In genomic region chr5:140978260-140978659, GRCh38 we compare ENCODE assay signal across 32 cellular contexts. TPM values are rescaled to one million over a fixed set of nuclear protein-coding genes. Genes with fewer than 3 reads are reported as not detected.
A peak's percentile ranks its signal among the peaks of the same experiment; 100 is the strongest.
DNase-seq lines count a peak whose midpoint lies in the region; ATAC-seq and TF ChIP-seq lines count a peak whose summit lies in the region.
"Had no signal": no experiment of that assay in that cellular context is flagged by ENCODE, and none has a peak within 500 bp of the region (broad histone marks: within the 10 kb centered on the region; RNA-seq: fewer than 3 reads in every experiment).

No MANE protein-coding gene starts in this region.

- no peak overlapping the region for H3K9ac ChIP-seq in adipocyte (ENCODE audit: low read length)
- H3K9ac ChIP-seq in smooth muscle cell (ENCODE audit: low read depth) = no peak overlapping the region
- H3K9ac ChIP-seq: neural progenitor cell had no signal

- no peak for TF ChIP-seq CTCF in left lung (IDR thresholded peaks at IDR 0.05)
- TF ChIP-seq CTCF in smooth muscle cell (IDR thresholded peaks at IDR 0.05; ENCODE audit: borderline replicate concordance, insufficient read depth, poor library complexity, severe bottlenecking) = no peak
- no peak for TF ChIP-seq CTCF in GM10266 (IDR thresholded peaks at IDR 0.05; ENCODE audit: control insufficient read depth, insufficient read depth, low read depth, missing control alignments)

- H3K9me3 ChIP-seq in adipocyte (ENCODE audit: control insufficient read depth, low read length) (no peaks in the 10 kb centered on the region), left lung (no peaks in the 10 kb centered on the region), smooth muscle cell (replicated peaks; ENCODE audit: low read depth) (no peaks in the 10 kb centered on the region)
- H3K9me3 ChIP-seq: ascending aorta, esophagus muscularis mucosa, heart left ventricle, MG63, pancreas, thyroid gland had no signal

- H3K79me2 ChIP-seq in smooth muscle cell (ENCODE audit: low read depth) = peaks cover 17% of the 10 kb centered on the region

- WGBS in smooth muscle cell (ENCODE audit: low lambda C conversion rate) = 16% methylated on average over 2 of the region's 2 CpGs

- peaks cover 11% of the 10 kb centered on the region for H3K4me1 ChIP-seq in adipocyte (ENCODE audit: control insufficient read depth, insufficient read depth, low read length)
- no peaks in the 10 kb centered on the region for H3K4me1 ChIP-seq in left lung
- no peaks in the 10 kb centered on the region for H3K4me1 ChIP-seq in smooth muscle cell (ENCODE audit: low read depth)
- H3K4me1 ChIP-seq: ascending aorta, foreskin keratinocyte, heart left ventricle, neural progenitor cell, pancreas, thyroid gland had no signal

- H3K27ac ChIP-seq in left lung (no peak overlapping the region), smooth muscle cell (ENCODE audit: low read depth) (peak overlapping the region; percentile 50)
- H3K27ac ChIP-seq: ascending aorta, esophagus muscularis mucosa, foreskin keratinocyte, heart left ventricle, neural progenitor cell, pancreas, thyroid gland had no signal

- H3K36me3 ChIP-seq in adipocyte (ENCODE audit: control insufficient read depth, insufficient read depth, low read length, severe bottlenecking) (no peaks in the 10 kb centered on the region), left lung (no peaks in the 10 kb centered on the region), smooth muscle cell (ENCODE audit: low read depth) (no peaks in the 10 kb centered on the region)
- H3K36me3 ChIP-seq: ascending aorta, heart left ventricle, MG63, neural progenitor cell, pancreas, thyroid gland had no signal

- no peaks in the 10 kb centered on the region for H4K20me1 ChIP-seq in smooth muscle cell (ENCODE audit: low read depth)
- H4K20me1 ChIP-seq: BLaER1 treated with 17β-estradiol and CSF1 and Interleukin-3, amounts not matched to agents 10 nM and 100 nM had no signal

- no peak overlapping the region for H3K4me3 ChIP-seq in adipocyte (ENCODE audit: low read length)
- H3K4me3 ChIP-seq in left lung = no peak overlapping the region
- H3K4me3 ChIP-seq in smooth muscle cell = no peak overlapping the region
- H3K4me3 ChIP-seq: ascending aorta; BLaER1 treated with 17β-estradiol and CSF1 and Interleukin-3, amounts not matched to agents 10 nM and 100 nM; esophagus muscularis mucosa; heart left ventricle; MG63; neural progenitor cell; pancreas; thyroid gland had no signal

- H3K4me2 ChIP-seq in smooth muscle cell = peak overlapping the region; percentile 50
- H3K4me2 ChIP-seq: neural progenitor cell had no signal

- DNase-seq in HuH-7 (ENCODE audit: low spot score) = peak; percentile 7
- DNase-seq in adipocyte (ENCODE audit: low read depth) = peak; percentile 4
- no peak for DNase-seq in left lung
- DNase-seq in smooth muscle cell (lab: John Stamatoyannopoulos, UW; ENCODE audit: unreplicated experiment) = no peak
- DNase-seq in OCI-M1 (lab: John Stamatoyannopoulos, UW) = no peak
- DNase-seq in GM10266 (ENCODE audit: extremely low spot score) = no peak
- DNase-seq: activated CD4-positive, alpha-beta T cell treated with anti-CD3 and anti-CD28 coated beads, Interleukin-2, amount 10 ng/mL, durations not matched to agents 7 days and 5 days; activated effector memory CD4-positive, alpha-beta T cell treated with anti-CD3 and anti-CD28 coated beads, Interleukin-2, amount 50 U/mL, for 16 hours; activated naive CD8-positive, alpha-beta T cell treated with anti-CD3 and anti-CD28 coated beads for 36 hours; activated T-cell treated with anti-CD3 and anti-CD28 coated beads, Interleukin-2, amount 50 U/mL, for 24 hours; caudate nucleus; dermis blood vessel endothelial cell; DMS153; endodermal cell; foreskin keratinocyte; HCEC 1CT; heart left ventricle; KG1; MG63; NCI-H1105; NCI-H1930; NCI-H524; pancreas; SIG-M5; stimulated activated CD8-positive, alpha-beta memory T cell treated with anti-CD3 and anti-CD28 coated beads, Interleukin-4, amount 100 ng/mL, for 48 hours had no signal

- ATAC-seq in left lung (peak; percentile 80), GM19324 (IDR thresholded peaks at IDR 0.05; ENCODE audit: low FRiP score, unreplicated experiment) (no peak)
- ATAC-seq: foreskin keratinocyte had no signal

- H3K27me3 ChIP-seq in adipocyte (replicated peaks; ENCODE audit: control insufficient read depth, insufficient read depth, low read length) (no peaks in the 10 kb centered on the region), left lung (no peaks in the 10 kb centered on the region), smooth muscle cell (ENCODE audit: low read depth) (no peaks in the 10 kb centered on the region)
- H3K27me3 ChIP-seq: ascending aorta; BLaER1 treated with 17β-estradiol and CSF1 and Interleukin-3, amounts not matched to agents 10 nM and 100 nM; esophagus muscularis mucosa; foreskin keratinocyte; MG63; pancreas; thyroid gland had no signal

- H2AFZ ChIP-seq in smooth muscle cell (ENCODE audit: low read depth) = no peak overlapping the region
- H2AFZ ChIP-seq: neural progenitor cell had no signal

- peaks cover 10% of the 10 kb centered on the region for H3F3A ChIP-seq in smooth muscle cell (ENCODE audit: low read depth)

- intact Hi-C loops in left lung (cut with DNase I) = no loop called here

RNA-seq across cellular contexts. Expression of gene PCDHAC2, which starts 12.0 kb away (rescaled TPM):
- total RNA-seq in left lung (10 to 100 TPM in 1 of 2 donors, 1 to 10 TPM in 1; 9.9 to 12.6 TPM), smooth muscle cell (5.2 and 7.4 TPM in 2 replicates)
- 3.5 and 4.7 TPM in 2 replicates for polyA plus RNA-seq in smooth muscle cell
- total RNA-seq: activated CD4-positive, alpha-beta T cell treated with anti-CD3 and anti-CD28 coated beads, Interleukin-2, amount 10 ng/mL, durations not matched to agents 7 days and 5 days; activated naive CD8-positive, alpha-beta T cell treated with anti-CD3 and anti-CD28 coated beads for 36 hours; ascending aorta had no signal
- polyA plus RNA-seq: AG04450 had no signal

RNA-seq across cellular contexts. Expression of gene PCDHAC1, which starts 52.2 kb away (rescaled TPM):
- total RNA-seq in left lung (1 to 10 TPM; 6.7 to 8.3 TPM), smooth muscle cell (5.6 and 9.3 TPM in 2 replicates)
- polyA plus RNA-seq in smooth muscle cell = 0.13 and 0.97 TPM in 2 replicates
- total RNA-seq: activated CD4-positive, alpha-beta T cell treated with anti-CD3 and anti-CD28 coated beads, Interleukin-2, amount 10 ng/mL, durations not matched to agents 7 days and 5 days; activated naive CD8-positive, alpha-beta T cell treated with anti-CD3 and anti-CD28 coated beads for 36 hours had no signal
- polyA plus RNA-seq: heart left ventricle had no signal

Comparison
In these comparisons a context has a peak if more than half of its experiments do, and no peak if none do; other contexts are left out.
1. DNase-seq: peak in HuH-7 (single experiment) and adipocyte (single experiment); none in left lung (0 of 2), smooth muscle cell (single experiment), OCI-M1 (single experiment) and GM10266 (single experiment).